In the genomic region with DNA sequence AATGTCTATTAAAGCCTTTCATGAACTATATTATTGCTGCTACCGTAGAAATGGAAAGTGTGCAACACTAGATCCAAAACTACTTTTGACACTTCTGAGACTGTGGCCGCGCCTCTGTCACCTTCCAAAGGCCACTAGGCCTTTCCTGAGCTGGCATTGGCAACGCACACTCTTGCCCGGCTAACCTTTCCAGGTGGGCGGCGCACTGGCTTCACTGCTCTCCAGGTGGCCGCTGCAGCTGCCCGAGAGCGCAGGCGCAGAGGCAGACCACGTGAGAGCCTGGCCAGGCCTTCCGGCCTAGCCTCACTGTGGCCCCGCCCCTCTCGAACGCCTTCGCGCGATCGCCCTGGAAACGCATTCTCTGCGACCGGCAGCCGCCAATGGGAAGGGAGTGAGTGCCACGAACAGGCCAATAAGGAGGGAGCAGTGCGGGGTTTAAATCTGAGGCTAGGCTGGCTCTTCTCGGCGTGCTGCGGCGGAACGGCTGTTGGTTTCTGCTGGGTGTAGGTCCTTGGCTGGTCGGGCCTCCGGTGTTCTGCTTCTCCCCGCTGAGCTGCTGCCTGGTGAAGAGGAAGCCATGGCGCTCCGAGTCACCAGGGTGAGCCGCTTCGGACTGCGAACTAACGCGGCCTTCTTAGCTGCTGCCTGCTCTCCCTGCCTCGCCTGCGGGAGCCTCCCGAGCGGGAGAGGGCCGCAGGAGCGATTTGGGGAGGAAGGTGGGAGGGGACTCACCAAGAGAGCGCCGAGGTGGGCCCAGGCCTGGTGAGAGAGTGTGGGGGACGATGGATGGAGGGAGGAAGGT, we compare ENCODE assay signal across 7 cellular contexts. TPM values are rescaled to one million over a fixed set of nuclear protein-coding genes. Genes with fewer than 3 reads are reported as not detected.
DNase-seq lines count a peak whose midpoint lies in the region; ATAC-seq lines count a peak whose summit lies in the region.

A gene (plus strand): TSS at position 465 of the 802 bp plus-strand sequence. CDS start 113 bp downstream, at position 578.

- peak; percentile 94 to 97 for DNase-seq in NCI-H2081 (lab: John Stamatoyannopoulos, UW)
- DNase-seq in T-helper 9 cell, result peak; percentile 94
- DNase-seq in astrocyte of the hippocampus (ENCODE audit: low read depth, low spot score), result peak; percentile 99
- DNase-seq in hepatic stellate cell (ENCODE audit: low spot score), result peak; percentile 100
- peak; percentile 94 for DNase-seq in renal cortical epithelial cell (ENCODE audit: low read depth)

- ATAC-seq in GM18517 (IDR thresholded peaks at IDR 0.05; ENCODE audit: unreplicated experiment) (peak; percentile 99), HG03039 (IDR thresholded peaks at IDR 0.05; ENCODE audit: unreplicated experiment) (peak; percentile 99)

RNA-seq across cellular contexts. Expression of the gene that starts here (rescaled TPM):
- 30.9 and 157 TPM in 2 replicates for total RNA-seq in renal cortical epithelial cell

Comparison
In these comparisons a context has a peak if more than half of its experiments do, and no peak if none do; other contexts are left out.
1. Peak in every context shown above with its lines: DNase-seq and ATAC-seq.